1 cellular context compared by ENCODE assay signal in the genomic region with DNA sequence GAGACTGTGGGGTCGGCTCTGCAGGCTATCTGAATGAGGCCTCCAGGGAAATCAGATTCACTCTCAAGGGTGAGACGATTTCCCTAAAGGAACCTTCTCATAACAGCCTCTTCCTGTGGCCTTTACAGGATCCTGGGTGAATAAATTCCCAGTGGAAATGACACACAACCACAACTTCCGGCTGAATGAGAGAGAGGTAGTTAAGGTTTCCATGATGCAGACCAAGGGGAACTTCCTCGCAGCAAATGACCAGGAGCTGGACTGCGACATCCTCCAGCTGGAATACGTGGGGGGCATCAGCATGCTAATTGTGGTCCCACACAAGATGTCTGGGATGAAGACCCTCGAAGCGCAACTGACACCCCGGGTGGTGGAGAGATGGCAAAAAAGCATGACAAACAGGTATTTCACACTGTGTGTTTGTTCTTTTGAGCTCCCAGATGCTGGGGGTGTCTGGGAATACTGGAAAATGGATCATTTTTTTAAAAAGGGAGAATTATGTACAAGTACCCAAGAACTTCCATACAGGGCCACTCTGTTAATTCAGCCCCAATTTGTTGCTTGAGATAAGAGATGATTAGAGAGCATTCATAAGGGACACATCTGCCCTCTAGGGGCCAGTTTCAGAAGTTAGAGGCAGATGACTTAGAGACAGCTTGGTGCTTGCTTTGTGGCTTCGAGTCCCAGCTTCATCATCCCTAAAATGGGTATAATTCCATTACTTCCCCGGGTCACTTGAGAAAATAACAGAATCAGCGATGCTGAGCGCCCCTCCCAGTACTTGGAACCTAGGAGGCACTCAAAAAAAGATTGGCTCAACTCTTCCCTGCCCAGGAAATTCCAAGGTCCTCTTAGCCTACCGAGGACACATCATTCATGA.
TF ChIP-seq lines count a peak whose summit lies in the region.

No MANE protein-coding gene starts in this region.

TF ChIP-seq in K562, 482 proteins besides CTCF, POLR2A, EP300 and RAD21 (continued from another document and continues in another):
- TF ChIP-seq, protein P1, sequence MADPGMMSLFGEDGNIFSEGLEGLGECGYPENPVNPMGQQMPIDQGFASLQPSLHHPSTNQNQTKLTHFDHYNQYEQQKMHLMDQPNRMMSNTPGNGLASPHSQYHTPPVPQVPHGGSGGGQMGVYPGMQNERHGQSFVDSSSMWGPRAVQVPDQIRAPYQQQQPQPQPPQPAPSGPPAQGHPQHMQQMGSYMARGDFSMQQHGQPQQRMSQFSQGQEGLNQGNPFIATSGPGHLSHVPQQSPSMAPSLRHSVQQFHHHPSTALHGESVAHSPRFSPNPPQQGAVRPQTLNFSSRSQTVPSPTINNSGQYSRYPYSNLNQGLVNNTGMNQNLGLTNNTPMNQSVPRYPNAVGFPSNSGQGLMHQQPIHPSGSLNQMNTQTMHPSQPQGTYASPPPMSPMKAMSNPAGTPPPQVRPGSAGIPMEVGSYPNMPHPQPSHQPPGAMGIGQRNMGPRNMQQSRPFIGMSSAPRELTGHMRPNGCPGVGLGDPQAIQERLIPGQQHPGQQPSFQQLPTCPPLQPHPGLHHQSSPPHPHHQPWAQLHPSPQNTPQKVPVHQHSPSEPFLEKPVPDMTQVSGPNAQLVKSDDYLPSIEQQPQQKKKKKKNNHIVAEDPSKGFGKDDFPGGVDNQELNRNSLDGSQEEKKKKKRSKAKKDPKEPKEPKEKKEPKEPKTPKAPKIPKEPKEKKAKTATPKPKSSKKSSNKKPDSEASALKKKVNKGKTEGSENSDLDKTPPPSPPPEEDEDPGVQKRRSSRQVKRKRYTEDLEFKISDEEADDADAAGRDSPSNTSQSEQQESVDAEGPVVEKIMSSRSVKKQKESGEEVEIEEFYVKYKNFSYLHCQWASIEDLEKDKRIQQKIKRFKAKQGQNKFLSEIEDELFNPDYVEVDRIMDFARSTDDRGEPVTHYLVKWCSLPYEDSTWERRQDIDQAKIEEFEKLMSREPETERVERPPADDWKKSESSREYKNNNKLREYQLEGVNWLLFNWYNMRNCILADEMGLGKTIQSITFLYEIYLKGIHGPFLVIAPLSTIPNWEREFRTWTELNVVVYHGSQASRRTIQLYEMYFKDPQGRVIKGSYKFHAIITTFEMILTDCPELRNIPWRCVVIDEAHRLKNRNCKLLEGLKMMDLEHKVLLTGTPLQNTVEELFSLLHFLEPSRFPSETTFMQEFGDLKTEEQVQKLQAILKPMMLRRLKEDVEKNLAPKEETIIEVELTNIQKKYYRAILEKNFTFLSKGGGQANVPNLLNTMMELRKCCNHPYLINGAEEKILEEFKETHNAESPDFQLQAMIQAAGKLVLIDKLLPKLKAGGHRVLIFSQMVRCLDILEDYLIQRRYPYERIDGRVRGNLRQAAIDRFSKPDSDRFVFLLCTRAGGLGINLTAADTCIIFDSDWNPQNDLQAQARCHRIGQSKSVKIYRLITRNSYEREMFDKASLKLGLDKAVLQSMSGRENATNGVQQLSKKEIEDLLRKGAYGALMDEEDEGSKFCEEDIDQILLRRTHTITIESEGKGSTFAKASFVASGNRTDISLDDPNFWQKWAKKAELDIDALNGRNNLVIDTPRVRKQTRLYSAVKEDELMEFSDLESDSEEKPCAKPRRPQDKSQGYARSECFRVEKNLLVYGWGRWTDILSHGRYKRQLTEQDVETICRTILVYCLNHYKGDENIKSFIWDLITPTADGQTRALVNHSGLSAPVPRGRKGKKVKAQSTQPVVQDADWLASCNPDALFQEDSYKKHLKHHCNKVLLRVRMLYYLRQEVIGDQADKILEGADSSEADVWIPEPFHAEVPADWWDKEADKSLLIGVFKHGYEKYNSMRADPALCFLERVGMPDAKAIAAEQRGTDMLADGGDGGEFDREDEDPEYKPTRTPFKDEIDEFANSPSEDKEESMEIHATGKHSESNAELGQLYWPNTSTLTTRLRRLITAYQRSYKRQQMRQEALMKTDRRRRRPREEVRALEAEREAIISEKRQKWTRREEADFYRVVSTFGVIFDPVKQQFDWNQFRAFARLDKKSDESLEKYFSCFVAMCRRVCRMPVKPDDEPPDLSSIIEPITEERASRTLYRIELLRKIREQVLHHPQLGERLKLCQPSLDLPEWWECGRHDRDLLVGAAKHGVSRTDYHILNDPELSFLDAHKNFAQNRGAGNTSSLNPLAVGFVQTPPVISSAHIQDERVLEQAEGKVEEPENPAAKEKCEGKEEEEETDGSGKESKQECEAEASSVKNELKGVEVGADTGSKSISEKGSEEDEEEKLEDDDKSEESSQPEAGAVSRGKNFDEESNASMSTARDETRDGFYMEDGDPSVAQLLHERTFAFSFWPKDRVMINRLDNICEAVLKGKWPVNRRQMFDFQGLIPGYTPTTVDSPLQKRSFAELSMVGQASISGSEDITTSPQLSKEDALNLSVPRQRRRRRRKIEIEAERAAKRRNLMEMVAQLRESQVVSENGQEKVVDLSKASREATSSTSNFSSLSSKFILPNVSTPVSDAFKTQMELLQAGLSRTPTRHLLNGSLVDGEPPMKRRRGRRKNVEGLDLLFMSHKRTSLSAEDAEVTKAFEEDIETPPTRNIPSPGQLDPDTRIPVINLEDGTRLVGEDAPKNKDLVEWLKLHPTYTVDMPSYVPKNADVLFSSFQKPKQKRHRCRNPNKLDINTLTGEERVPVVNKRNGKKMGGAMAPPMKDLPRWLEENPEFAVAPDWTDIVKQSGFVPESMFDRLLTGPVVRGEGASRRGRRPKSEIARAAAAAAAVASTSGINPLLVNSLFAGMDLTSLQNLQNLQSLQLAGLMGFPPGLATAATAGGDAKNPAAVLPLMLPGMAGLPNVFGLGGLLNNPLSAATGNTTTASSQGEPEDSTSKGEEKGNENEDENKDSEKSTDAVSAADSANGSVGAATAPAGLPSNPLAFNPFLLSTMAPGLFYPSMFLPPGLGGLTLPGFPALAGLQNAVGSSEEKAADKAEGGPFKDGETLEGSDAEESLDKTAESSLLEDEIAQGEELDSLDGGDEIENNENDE (IDR thresholded peaks at IDR 0.05; ENCODE audit: low read depth, low read length): no peak
- TF ChIP-seq HNRNPL (IDR thresholded peaks at IDR 0.05; ENCODE audit: low read depth, low read length) (no peak), RBM17 (IDR thresholded peaks at IDR 0.05; ENCODE audit: borderline replicate concordance, low read depth, low read length) (no peak), ZKSCAN1 (IDR thresholded peaks at IDR 0.05; ENCODE audit: low read depth, low read length) (no peak), ZNF561 (CRISPR knock-in tag; conservative IDR thresholded peaks at IDR 0.05) (no peak), C11orf30 (IDR thresholded peaks at IDR 0.05; ENCODE audit: low read depth) (no peak), COPS2 (conservative IDR thresholded peaks at IDR 0.05) (no peak), MCM7 (IDR thresholded peaks at IDR 0.05) (no peak), SIN3B (IDR thresholded peaks at IDR 0.05; ENCODE audit: low read depth) (no peak), HDAC2 (IDR thresholded peaks at IDR 0.05) (no peak), CREM (IDR thresholded peaks at IDR 0.05; ENCODE audit: low read depth) (no peak), PML (IDR thresholded peaks at IDR 0.05; ENCODE audit: low read length) (no peak), ZBED1 (IDR thresholded peaks at IDR 0.05) (no peak), CBFB (CRISPR knock-in tag; IDR thresholded peaks at IDR 0.05) (no peak), ELF4 (CRISPR knock-in tag; IDR thresholded peaks at IDR 0.05) (no peak), KLF10 (CRISPR knock-in tag; IDR thresholded peaks at IDR 0.05) (no peak), ZNF583 (CRISPR knock-in tag; IDR thresholded peaks at IDR 0.05) (peak; percentile 68; the same call in 1 of the 2 replicates), SMAD3 (CRISPR knock-in tag; conservative IDR thresholded peaks at IDR 0.05) (no peak; the same call in 1 of the 2 replicates), BDP1 (IDR thresholded peaks at IDR 0.05; ENCODE audit: insufficient read depth, insufficient read length) (no peak), MBD2 (IDR thresholded peaks at IDR 0.05; ENCODE audit: borderline replicate concordance, low read depth) (no peak), ILF3 (IDR thresholded peaks at IDR 0.05; ENCODE audit: borderline replicate concordance) (no peak), YBX1 (IDR thresholded peaks at IDR 0.05) (no peak), GATAD2B (IDR thresholded peaks at IDR 0.05; ENCODE audit: borderline replicate concordance) (no peak), ZNF644 (tag; IDR thresholded peaks at IDR 0.05; ENCODE audit: low read depth) (no peak), HNRNPK (IDR thresholded peaks at IDR 0.05; ENCODE audit: low read depth, low read length, poor library complexity, severe bottlenecking) (no peak), FOS (IDR thresholded peaks at IDR 0.05; ENCODE audit: extremely low read depth, insufficient read length) (no peak), NFIC (IDR thresholded peaks at IDR 0.05) (no peak), PHTF2 (CRISPR knock-in tag; IDR thresholded peaks at IDR 0.05) (no peak), NFRKB (IDR thresholded peaks at IDR 0.05; ENCODE audit: low read depth) (no peak)
- TF ChIP-seq, protein P2, sequence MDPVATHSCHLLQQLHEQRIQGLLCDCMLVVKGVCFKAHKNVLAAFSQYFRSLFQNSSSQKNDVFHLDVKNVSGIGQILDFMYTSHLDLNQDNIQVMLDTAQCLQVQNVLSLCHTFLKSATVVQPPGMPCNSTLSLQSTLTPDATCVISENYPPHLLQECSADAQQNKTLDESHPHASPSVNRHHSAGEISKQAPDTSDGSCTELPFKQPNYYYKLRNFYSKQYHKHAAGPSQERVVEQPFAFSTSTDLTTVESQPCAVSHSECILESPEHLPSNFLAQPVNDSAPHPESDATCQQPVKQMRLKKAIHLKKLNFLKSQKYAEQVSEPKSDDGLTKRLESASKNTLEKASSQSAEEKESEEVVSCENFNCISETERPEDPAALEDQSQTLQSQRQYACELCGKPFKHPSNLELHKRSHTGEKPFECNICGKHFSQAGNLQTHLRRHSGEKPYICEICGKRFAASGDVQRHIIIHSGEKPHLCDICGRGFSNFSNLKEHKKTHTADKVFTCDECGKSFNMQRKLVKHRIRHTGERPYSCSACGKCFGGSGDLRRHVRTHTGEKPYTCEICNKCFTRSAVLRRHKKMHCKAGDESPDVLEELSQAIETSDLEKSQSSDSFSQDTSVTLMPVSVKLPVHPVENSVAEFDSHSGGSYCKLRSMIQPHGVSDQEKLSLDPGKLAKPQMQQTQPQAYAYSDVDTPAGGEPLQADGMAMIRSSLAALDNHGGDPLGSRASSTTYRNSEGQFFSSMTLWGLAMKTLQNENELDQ (CRISPR knock-in tag; IDR thresholded peaks at IDR 0.05; ENCODE audit: borderline replicate concordance): no peak
- TF ChIP-seq, protein P3, sequence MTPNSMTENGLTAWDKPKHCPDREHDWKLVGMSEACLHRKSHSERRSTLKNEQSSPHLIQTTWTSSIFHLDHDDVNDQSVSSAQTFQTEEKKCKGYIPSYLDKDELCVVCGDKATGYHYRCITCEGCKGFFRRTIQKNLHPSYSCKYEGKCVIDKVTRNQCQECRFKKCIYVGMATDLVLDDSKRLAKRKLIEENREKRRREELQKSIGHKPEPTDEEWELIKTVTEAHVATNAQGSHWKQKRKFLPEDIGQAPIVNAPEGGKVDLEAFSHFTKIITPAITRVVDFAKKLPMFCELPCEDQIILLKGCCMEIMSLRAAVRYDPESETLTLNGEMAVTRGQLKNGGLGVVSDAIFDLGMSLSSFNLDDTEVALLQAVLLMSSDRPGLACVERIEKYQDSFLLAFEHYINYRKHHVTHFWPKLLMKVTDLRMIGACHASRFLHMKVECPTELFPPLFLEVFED (CRISPR knock-in tag; conservative IDR thresholded peaks at IDR 0.05): peak; percentile 68; the same call in 1 of the 2 replicates
- TF ChIP-seq, protein P4, sequence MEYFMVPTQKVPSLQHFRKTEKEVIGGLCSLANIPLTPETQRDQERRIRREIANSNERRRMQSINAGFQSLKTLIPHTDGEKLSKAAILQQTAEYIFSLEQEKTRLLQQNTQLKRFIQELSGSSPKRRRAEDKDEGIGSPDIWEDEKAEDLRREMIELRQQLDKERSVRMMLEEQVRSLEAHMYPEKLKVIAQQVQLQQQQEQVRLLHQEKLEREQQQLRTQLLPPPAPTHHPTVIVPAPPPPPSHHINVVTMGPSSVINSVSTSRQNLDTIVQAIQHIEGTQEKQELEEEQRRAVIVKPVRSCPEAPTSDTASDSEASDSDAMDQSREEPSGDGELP (CRISPR knock-in tag; IDR thresholded peaks at IDR 0.05; ENCODE audit: borderline replicate concordance): no peak
- TF ChIP-seq, protein P5, sequence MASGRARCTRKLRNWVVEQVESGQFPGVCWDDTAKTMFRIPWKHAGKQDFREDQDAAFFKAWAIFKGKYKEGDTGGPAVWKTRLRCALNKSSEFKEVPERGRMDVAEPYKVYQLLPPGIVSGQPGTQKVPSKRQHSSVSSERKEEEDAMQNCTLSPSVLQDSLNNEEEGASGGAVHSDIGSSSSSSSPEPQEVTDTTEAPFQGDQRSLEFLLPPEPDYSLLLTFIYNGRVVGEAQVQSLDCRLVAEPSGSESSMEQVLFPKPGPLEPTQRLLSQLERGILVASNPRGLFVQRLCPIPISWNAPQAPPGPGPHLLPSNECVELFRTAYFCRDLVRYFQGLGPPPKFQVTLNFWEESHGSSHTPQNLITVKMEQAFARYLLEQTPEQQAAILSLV (tag; IDR thresholded peaks at IDR 0.05): no peak
- TF ChIP-seq, protein P6, sequence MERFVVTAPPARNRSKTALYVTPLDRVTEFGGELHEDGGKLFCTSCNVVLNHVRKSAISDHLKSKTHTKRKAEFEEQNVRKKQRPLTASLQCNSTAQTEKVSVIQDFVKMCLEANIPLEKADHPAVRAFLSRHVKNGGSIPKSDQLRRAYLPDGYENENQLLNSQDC (CRISPR knock-in tag; IDR thresholded peaks at IDR 0.05): peak; percentile 55
- TF ChIP-seq, protein P7, sequence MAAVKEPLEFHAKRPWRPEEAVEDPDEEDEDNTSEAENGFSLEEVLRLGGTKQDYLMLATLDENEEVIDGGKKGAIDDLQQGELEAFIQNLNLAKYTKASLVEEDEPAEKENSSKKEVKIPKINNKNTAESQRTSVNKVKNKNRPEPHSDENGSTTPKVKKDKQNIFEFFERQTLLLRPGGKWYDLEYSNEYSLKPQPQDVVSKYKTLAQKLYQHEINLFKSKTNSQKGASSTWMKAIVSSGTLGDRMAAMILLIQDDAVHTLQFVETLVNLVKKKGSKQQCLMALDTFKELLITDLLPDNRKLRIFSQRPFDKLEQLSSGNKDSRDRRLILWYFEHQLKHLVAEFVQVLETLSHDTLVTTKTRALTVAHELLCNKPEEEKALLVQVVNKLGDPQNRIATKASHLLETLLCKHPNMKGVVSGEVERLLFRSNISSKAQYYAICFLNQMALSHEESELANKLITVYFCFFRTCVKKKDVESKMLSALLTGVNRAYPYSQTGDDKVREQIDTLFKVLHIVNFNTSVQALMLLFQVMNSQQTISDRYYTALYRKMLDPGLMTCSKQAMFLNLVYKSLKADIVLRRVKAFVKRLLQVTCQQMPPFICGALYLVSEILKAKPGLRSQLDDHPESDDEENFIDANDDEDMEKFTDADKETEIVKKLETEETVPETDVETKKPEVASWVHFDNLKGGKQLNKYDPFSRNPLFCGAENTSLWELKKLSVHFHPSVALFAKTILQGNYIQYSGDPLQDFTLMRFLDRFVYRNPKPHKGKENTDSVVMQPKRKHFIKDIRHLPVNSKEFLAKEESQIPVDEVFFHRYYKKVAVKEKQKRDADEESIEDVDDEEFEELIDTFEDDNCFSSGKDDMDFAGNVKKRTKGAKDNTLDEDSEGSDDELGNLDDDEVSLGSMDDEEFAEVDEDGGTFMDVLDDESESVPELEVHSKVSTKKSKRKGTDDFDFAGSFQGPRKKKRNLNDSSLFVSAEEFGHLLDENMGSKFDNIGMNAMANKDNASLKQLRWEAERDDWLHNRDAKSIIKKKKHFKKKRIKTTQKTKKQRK (IDR thresholded peaks at IDR 0.05; ENCODE audit: borderline replicate concordance, low read depth, low read length): no peak
- TF ChIP-seq, protein P8, sequence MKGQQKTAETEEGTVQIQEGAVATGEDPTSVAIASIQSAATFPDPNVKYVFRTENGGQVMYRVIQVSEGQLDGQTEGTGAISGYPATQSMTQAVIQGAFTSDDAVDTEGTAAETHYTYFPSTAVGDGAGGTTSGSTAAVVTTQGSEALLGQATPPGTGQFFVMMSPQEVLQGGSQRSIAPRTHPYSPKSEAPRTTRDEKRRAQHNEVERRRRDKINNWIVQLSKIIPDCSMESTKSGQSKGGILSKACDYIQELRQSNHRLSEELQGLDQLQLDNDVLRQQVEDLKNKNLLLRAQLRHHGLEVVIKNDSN (CRISPR knock-in tag; IDR thresholded peaks at IDR 0.05): no peak
